ENCODE assay signal across 28 cellular contexts in genomic region chr3:131717493-131717892, GRCh38.
"Had no signal": no experiment of that assay in that cellular context is flagged by ENCODE, and none has a peak within 500 bp of the region (broad histone marks: within the 10 kb centered on the region; RNA-seq: fewer than 3 reads in every experiment).

No MANE protein-coding gene starts in this region.

- H3K27ac Mint-ChIP-seq: activated CD4-positive, alpha-beta T cell treated with anti-CD3 and anti-CD28 coated beads for 36 hours; activated CD4-positive, alpha-beta T cell treated with anti-CD3 and anti-CD28 coated beads, Interleukin-2, amount 10 ng/mL, durations not matched to agents 7 days and 5 days; activated CD8-positive, alpha-beta T cell treated with anti-CD3 and anti-CD28 coated beads, Interleukin-2, amount 10 ng/mL, durations not matched to agents 7 days and 5 days; activated naive CD4-positive, alpha-beta T cell treated with anti-CD3 and anti-CD28 coated beads, Interleukin-2, amount 10 ng/mL, durations not matched to agents 7 days and 5 days; activated naive CD8-positive, alpha-beta T cell; activated T-cell treated with anti-CD3 and anti-CD28 coated beads, Interleukin-2, amount 50 U/mL, for 24 hours; T-helper 1 cell treated with Interleukin-12 subunit alpha and Interleukin-12 subunit beta and Interleukin-4 antibody, amounts not matched to agents 30 μg/mL and 1 μg/mL, for 36 hours; T-helper 2 cell treated with Interferon-gamma antibody and Interleukin-4, amounts not matched to agents 5 μg/mL and 100 μg/mL, for 36 hours had no signal

- H3K9me3 Mint-ChIP-seq: activated CD4-positive, alpha-beta T cell treated with anti-CD3 and anti-CD28 coated beads, Interleukin-2, amount 10 ng/mL, durations not matched to agents 7 days and 5 days; activated naive CD4-positive, alpha-beta T cell treated with anti-CD3 and anti-CD28 coated beads, Interleukin-2, amount 10 ng/mL, durations not matched to agents 7 days and 5 days; activated T-cell treated with anti-CD3 and anti-CD28 coated beads, Interleukin-2, amount 50 U/mL, for 24 hours; T-helper 1 cell treated with Interleukin-12 subunit alpha and Interleukin-12 subunit beta and Interleukin-4 antibody, amounts not matched to agents 30 μg/mL and 1 μg/mL, for 36 hours; T-helper 2 cell treated with Interferon-gamma antibody and Interleukin-4, amounts not matched to agents 5 μg/mL and 100 μg/mL, for 36 hours had no signal

- H3K4me3 Mint-ChIP-seq: activated CD4-positive, alpha-beta T cell treated with anti-CD3 and anti-CD28 coated beads for 36 hours; activated CD4-positive, alpha-beta T cell treated with anti-CD3 and anti-CD28 coated beads, Interleukin-2, amount 10 ng/mL, durations not matched to agents 7 days and 5 days; activated CD8-positive, alpha-beta T cell treated with anti-CD3 and anti-CD28 coated beads, Interleukin-2, amount 10 ng/mL, durations not matched to agents 7 days and 5 days; activated naive CD4-positive, alpha-beta T cell treated with anti-CD3 and anti-CD28 coated beads, Interleukin-2, amount 10 ng/mL, durations not matched to agents 7 days and 5 days; activated naive CD8-positive, alpha-beta T cell; activated T-cell treated with anti-CD3 and anti-CD28 coated beads, Interleukin-2, amount 50 U/mL, for 24 hours; T-helper 1 cell treated with Interleukin-12 subunit alpha and Interleukin-12 subunit beta and Interleukin-4 antibody, amounts not matched to agents 30 μg/mL and 1 μg/mL, for 36 hours; T-helper 2 cell treated with Interferon-gamma antibody and Interleukin-4, amounts not matched to agents 5 μg/mL and 100 μg/mL, for 36 hours had no signal

- H3K4me1 Mint-ChIP-seq: activated naive CD4-positive, alpha-beta T cell treated with anti-CD3 and anti-CD28 coated beads, Interleukin-2, amount 10 ng/mL, durations not matched to agents 7 days and 5 days had no signal

- ATAC-seq: activated CD4-positive, alpha-beta T cell treated with anti-CD3 and anti-CD28 coated beads for 36 hours; activated CD4-positive, CD25-positive, alpha-beta regulatory T cell treated with anti-CD3 and anti-CD28 coated beads, Interleukin-2, amount 50 U/mL, for 24 hours; activated CD8-positive, alpha-beta T cell treated with anti-CD3 and anti-CD28 coated beads, Interleukin-2, amount 10 ng/mL, durations not matched to agents 7 days and 5 days; Panc1 had no signal

- H3K27me3 Mint-ChIP-seq: activated CD4-positive, alpha-beta T cell treated with anti-CD3 and anti-CD28 coated beads, Interleukin-2, amount 10 ng/mL, durations not matched to agents 7 days and 5 days; activated naive CD4-positive, alpha-beta T cell treated with anti-CD3 and anti-CD28 coated beads, Interleukin-2, amount 10 ng/mL, durations not matched to agents 7 days and 5 days; activated naive CD8-positive, alpha-beta T cell had no signal

- DNase-seq: activated CD4-positive, alpha-beta T cell treated with anti-CD3 and anti-CD28 coated beads for 36 hours; activated CD4-positive, alpha-beta T cell treated with anti-CD3 and anti-CD28 coated beads, Interleukin-2, amount 10 ng/mL, durations not matched to agents 7 days and 5 days; activated CD4-positive, alpha-beta T cell treated with anti-CD3 and anti-CD28 coated beads, Interleukin-2, amount 50 U/mL, for 48 hours; activated CD8-positive, alpha-beta T cell treated with anti-CD3 and anti-CD28 coated beads, Interleukin-2, amount 10 ng/mL, durations not matched to agents 7 days and 5 days; activated effector memory CD4-positive, alpha-beta T cell treated with Interleukin-2 at 50 U/mL for 16 hours; activated naive CD4-positive, alpha-beta T cell treated with anti-CD3 and anti-CD28 coated beads, Interleukin-2, amount 10 ng/mL, durations not matched to agents 7 days and 5 days; activated T-cell treated with anti-CD3 and anti-CD28 coated beads, Interleukin-2, amount 50 U/mL, for 24 hours; amniotic stem cell; aorta; brain microvascular endothelial cell; central memory CD4-positive, alpha-beta T cell; KG1; MM.1S; NCI-H1092 treated with DMSO at 0.1 percent for 48 hours; NCI-H1417; NCI-H146; NCI-H187; NCI-H2029 treated with DMSO at 0.1 percent for 48 hours; NCI-H226; NCI-H446 treated with DMSO at 0.1 percent for 48 hours; NCI-H524; SHP77; SJCRH30 had no signal

- H3K36me3 Mint-ChIP-seq: activated naive CD4-positive, alpha-beta T cell treated with anti-CD3 and anti-CD28 coated beads, Interleukin-2, amount 10 ng/mL, durations not matched to agents 7 days and 5 days; activated naive CD8-positive, alpha-beta T cell had no signal
